Comparison of ENCODE assay signal across 8 cellular contexts in genomic region chr2:63840081-63840784, GRCh38. TPM values are rescaled to one million over a fixed set of nuclear protein-coding genes. Genes with fewer than 3 reads are reported as not detected.
DNase-seq lines count a peak whose midpoint lies in the region; ATAC-seq and TF ChIP-seq lines count a peak whose summit lies in the region.

No MANE protein-coding gene starts in this region.

- H3K27me3 ChIP-seq in A673 (replicated peaks; ENCODE audit: insufficient read depth, low read depth, low read length, poor library complexity) (no peaks in the 10 kb centered on the region), OCI-LY1 (ENCODE audit: insufficient read depth, low read length) (no peaks in the 10 kb centered on the region), dorsolateral prefrontal cortex (no peaks in the 10 kb centered on the region)

- H3K4me3 ChIP-seq in A673 (ENCODE audit: low read depth, low read length, poor library complexity, severe bottlenecking) (peak overlapping the region; percentile 93), OCI-LY1 (ENCODE audit: low read depth, low read length, poor library complexity, severe bottlenecking) (peak overlapping the region; percentile 76), dorsolateral prefrontal cortex (peak overlapping the region; percentile 73 to 99 (median 93)), mucosa of descending colon (peak overlapping the region; percentile 88)

- H2AFZ ChIP-seq in OCI-LY1 (ENCODE audit: low read length), result no peak overlapping the region

- TF ChIP-seq CTCF in A673 (conservative IDR thresholded peaks at IDR 0.05; ENCODE audit: low read depth, low read length) (no peak), OCI-LY1 (IDR thresholded peaks at IDR 0.05; ENCODE audit: low read length) (no peak), dorsolateral prefrontal cortex (IDR thresholded peaks at IDR 0.05 in 54 of 56, conservative IDR thresholded peaks at IDR 0.05 in 2 of 56; ENCODE audit: low read depth in 1 of 56, partially characterized antibody in 56 of 56) (peak in 1 of 56 donors; percentile 17), mucosa of descending colon (IDR thresholded peaks at IDR 0.05) (no peak)

- peaks cover 7% of the 10 kb centered on the region for H3K4me1 ChIP-seq in A673 (ENCODE audit: insufficient read depth, low read length, poor library complexity, severe bottlenecking)
- peaks cover 57% of the 10 kb centered on the region for H3K4me1 ChIP-seq in OCI-LY1 (ENCODE audit: insufficient read depth, low read length, severe bottlenecking)
- peaks cover 20% of the 10 kb centered on the region for H3K4me1 ChIP-seq in mucosa of descending colon (ENCODE audit: low read depth)

- peak overlapping the region; percentile 87 for H3K9ac ChIP-seq in OCI-LY1 (ENCODE audit: low read length)

- POLR2A ChIA-PET in A673 (lab: Charles Lee; ENCODE audit: low non-redundant PET), result no interaction called here

- peak overlapping the region; percentile 90 for H3K27ac ChIP-seq in A673 (ENCODE audit: low read depth, low read length, poor library complexity, severe bottlenecking)
- H3K27ac ChIP-seq in OCI-LY1 (ENCODE audit: low read depth, low read length, poor library complexity, severe bottlenecking), result peak overlapping the region; percentile 96
- H3K27ac ChIP-seq in dorsolateral prefrontal cortex, result peak overlapping the region in 58 of 59 donors; percentile 70 to 99 (median 97)

- no peaks in the 10 kb centered on the region for H3K36me3 ChIP-seq in A673 (ENCODE audit: insufficient read depth, low read length, poor library complexity, severe bottlenecking)
- peaks cover 26% of the 10 kb centered on the region for H3K36me3 ChIP-seq in OCI-LY1 (ENCODE audit: insufficient read depth, low read length)
- H3K36me3 ChIP-seq in mucosa of descending colon (ENCODE audit: low read depth), result no peaks in the 10 kb centered on the region

- H3K4me2 ChIP-seq in OCI-LY1 (ENCODE audit: low read length), result peak overlapping the region; percentile 98

- no peaks in the 10 kb centered on the region for H3F3A ChIP-seq in OCI-LY1 (ENCODE audit: insufficient read depth, low read length)

- no peaks in the 10 kb centered on the region for H4K20me1 ChIP-seq in OCI-LY1 (ENCODE audit: insufficient read depth, low read length)

- intact Hi-C loops in A673 (cut with micrococcal nuclease; ENCODE audit: unreplicated experiment), result loop anchor here (5.0 kb wide), 2 partner anchors 143 to 253 kb away; partner anchors contain the start of genes MDH1 and WDPCP
- intact Hi-C loops in dorsolateral prefrontal cortex (cut with DNase I), result loop anchor here (2.0 to 10.0 kb wide), 4 partner anchors 143 to 253 kb away; partner anchors contain the start of genes MDH1 (in 1 of the 2), VPS54 (in 1 of the 2) and WDPCP (in 1 of the 2)
- intact Hi-C loops in mucosa of descending colon (cut with DNase I, micrococcal nuclease), result no loop called here

- CTCF ChIA-PET in A673 (lab: Charles Lee), result no interaction called here

- DNase-seq in A673 (ENCODE audit: low spot score) (no peak), dorsolateral prefrontal cortex (peak in 2 of 10 donors; percentile 26 to 34), mucosa of descending colon (peak in 2 of 3 donors; percentile 41 to 47), medulla oblongata (ENCODE audit: extremely low spot score) (no peak), foreskin melanocyte (no peak)

- H3K9me2 ChIP-seq in OCI-LY1 (ENCODE audit: low read depth, low read length), result no peaks in the 10 kb centered on the region

- H3K9me3 ChIP-seq in A673 (ENCODE audit: low read depth, low read length, poor library complexity, severe bottlenecking) (no peaks in the 10 kb centered on the region), OCI-LY1 (ENCODE audit: low read length) (no peaks in the 10 kb centered on the region), mucosa of descending colon (no peaks in the 10 kb centered on the region)

- ATAC-seq in GM18498 (IDR thresholded peaks at IDR 0.05; ENCODE audit: unreplicated experiment) (peak; percentile 28), HG02870 (IDR thresholded peaks at IDR 0.05; ENCODE audit: unreplicated experiment) (peak; percentile 28), mucosa of descending colon (peak; percentile 3)

- peaks cover 35% of the 10 kb centered on the region for H3K79me2 ChIP-seq in OCI-LY1 (ENCODE audit: insufficient read depth, low read length)

- BruUV-seq in A673 (replicated peaks; lab: Mats Ljungman, UMichigan), result no TSS peak

RNA-seq across cellular contexts. Expression of gene UGP2, which starts 1.5 kb away (rescaled TPM):
- total RNA-seq in A673 (2021), result 60.3 and 70.4 TPM in 2 replicates
- total RNA-seq in dorsolateral prefrontal cortex, result 100 to 1,000 TPM in 119 of 120 experiments, 10 to 100 TPM in 1; 84.4 to 293 (median 212) TPM
- 100 to 1,000 TPM; 408 to 683 (median 538) TPM for total RNA-seq in mucosa of descending colon

Comparison
In these comparisons a context has a peak if more than half of its experiments do, and no peak if none do; other contexts are left out.
1. DNase-seq: peak in mucosa of descending colon (2 of 3); none in A673 (single experiment), medulla oblongata (single experiment) and foreskin melanocyte (single experiment).
2. intact Hi-C loops: an anchor here in A673 (5.0 kb wide) and dorsolateral prefrontal cortex (2.0 to 10.0 kb wide); none called in mucosa of descending colon.
3. Peak in every context shown above with its lines, with median percentiles within 50 percentile points of each other: H3K27ac ChIP-seq, H3K4me3 ChIP-seq and ATAC-seq.